Comparison of ENCODE assay signal across 8 cellular contexts in genomic region chr2:101002562-101003277, GRCh38. TPM values are rescaled to one million over a fixed set of nuclear protein-coding genes. Genes with fewer than 3 reads are reported as not detected.
DNase-seq lines count a peak whose midpoint lies in the region; TF ChIP-seq lines count a peak whose summit lies in the region.

No MANE protein-coding gene starts in this region.

- H3K4me3 ChIP-seq in CD8-positive, alpha-beta memory T cell (ENCODE audit: low read length): peak overlapping the region; percentile 94
- H3K4me3 ChIP-seq in HUES48 (ENCODE audit: low read depth, low read length): peak overlapping the region; percentile 95
- peak overlapping the region; percentile 90 for H3K4me3 ChIP-seq in ascending aorta
- H3K4me3 ChIP-seq in subcutaneous abdominal adipose tissue (ENCODE audit: low read depth in 1 of 5, low read length in 5 of 5): peak overlapping the region; percentile 89 to 99 (median 94)

- H3K36me3 ChIP-seq in CD8-positive, alpha-beta memory T cell (ENCODE audit: insufficient read depth, low read length): peaks cover 49% of the 10 kb centered on the region
- H3K36me3 ChIP-seq in HUES48 (ENCODE audit: control insufficient read depth, insufficient read depth, low read length) (peaks cover 52% of the 10 kb centered on the region), ascending aorta (peaks cover 36 to 45% of the 10 kb centered on the region in 2 donors), subcutaneous abdominal adipose tissue (ENCODE audit: control insufficient read depth in 5 of 5, insufficient read depth in 5 of 5, low read length in 5 of 5) (peaks cover 21 to 44% (median 42%) of the 10 kb centered on the region in 5 donors)

- H3K4me3 Mint-ChIP-seq in CD8-positive, alpha-beta memory T cell: peak overlapping the region; percentile 93 to 100 (median 96)

- H3K4me1 ChIP-seq in CD8-positive, alpha-beta memory T cell (ENCODE audit: insufficient read depth, low read length): peaks cover 27% of the 10 kb centered on the region
- H3K4me1 ChIP-seq in HUES48 (ENCODE audit: control insufficient read depth, insufficient read depth, low read length) (peaks cover 12% of the 10 kb centered on the region), ascending aorta (peaks cover 3 to 15% of the 10 kb centered on the region in 2 donors), subcutaneous abdominal adipose tissue (ENCODE audit: control insufficient read depth in 5 of 5, insufficient read depth in 5 of 5, low read length in 5 of 5) (peaks cover 0 to 31% (median 24%) of the 10 kb centered on the region in 5 donors)

- no peaks in the 10 kb centered on the region for H3K9me3 ChIP-seq in CD8-positive, alpha-beta memory T cell (ENCODE audit: low read length)
- H3K9me3 ChIP-seq in HUES48 (ENCODE audit: control insufficient read depth, insufficient read depth, low read length) (no peaks in the 10 kb centered on the region), ascending aorta (no peaks in the 10 kb centered on the region), subcutaneous abdominal adipose tissue (ENCODE audit: control insufficient read depth in 5 of 5, low read length in 5 of 5) (no peaks in the 10 kb centered on the region)

- no peak for DNase-seq in CD8-positive, alpha-beta memory T cell
- DNase-seq in ascending aorta (ENCODE audit: low spot score in 2 of 2) (no peak), left kidney (ENCODE audit: low read depth, low spot score) (peak; percentile 61), NCI-H146 (lab: John Stamatoyannopoulos, UW) (no peak), activated gamma-delta T cell (lab: John Stamatoyannopoulos, UW) (no peak), cerebellum (ENCODE audit: low spot score) (no peak)

- peaks cover 0 to 56% (median 18%) of the 10 kb centered on the region in 3 donors for H3K36me3 Mint-ChIP-seq in CD8-positive, alpha-beta memory T cell

- H3K27ac ChIP-seq in CD8-positive, alpha-beta memory T cell (ENCODE audit: low read depth, low read length): peak overlapping the region; percentile 89
- peak overlapping the region; percentile 88 for H3K27ac ChIP-seq in HUES48 (ENCODE audit: low read depth, low read length)
- H3K27ac ChIP-seq in ascending aorta: peak overlapping the region; percentile 89 to 91
- H3K27ac ChIP-seq in subcutaneous abdominal adipose tissue (ENCODE audit: low read depth, low read length): peak overlapping the region; percentile 71

- POLR2A ChIA-PET in CD8-positive, alpha-beta memory T cell (lab: Charles Lee): interaction anchor here (0.8 to 2.4 kb wide), 6 partner anchors 148 to 440 kb away, joined by 3 to 25 read pairs (median 4); partner anchors contain the start of genes CNOT11, PDCL3 and TBC1D8

- H3K9ac ChIP-seq in HUES48 (ENCODE audit: low read depth, low read length) (peak overlapping the region; percentile 95), subcutaneous abdominal adipose tissue (ENCODE audit: low read length in 5 of 5) (peak overlapping the region; percentile 91 to 97 (median 92))

- H3K4me1 Mint-ChIP-seq in CD8-positive, alpha-beta memory T cell: peaks cover 46 to 62% (median 54%) of the 10 kb centered on the region in 3 donors

- no peaks in the 10 kb centered on the region for H3K27me3 Mint-ChIP-seq in CD8-positive, alpha-beta memory T cell

- TF ChIP-seq CTCF in ascending aorta (IDR thresholded peaks at IDR 0.05): no peak

- CTCF ChIA-PET in CD8-positive, alpha-beta memory T cell (lab: Charles Lee): interaction anchor here (1.1 to 1.5 kb wide), 6 partner anchors 10 to 440 kb away, joined by 4 to 7 read pairs (median 6); partner anchors contain the start of gene PDCL3

- no peaks in the 10 kb centered on the region for H3K9me3 Mint-ChIP-seq in CD8-positive, alpha-beta memory T cell

- no peaks in the 10 kb centered on the region for H3K27me3 ChIP-seq in CD8-positive, alpha-beta memory T cell (ENCODE audit: insufficient read depth, low read length, poor library complexity, severe bottlenecking)
- H3K27me3 ChIP-seq in HUES48 (ENCODE audit: control insufficient read depth, insufficient read depth, low read length) (peaks cover 4% of the 10 kb centered on the region; the same call in 1 of the 2 replicates), ascending aorta (no peaks in the 10 kb centered on the region), subcutaneous abdominal adipose tissue (ENCODE audit: control insufficient read depth in 5 of 5, insufficient read depth in 4 of 5, low read length in 5 of 5) (no peaks in the 10 kb centered on the region)

- H3K27ac Mint-ChIP-seq in CD8-positive, alpha-beta memory T cell: peak overlapping the region; percentile 92 to 99 (median 98)

- intact Hi-C loops in ascending aorta (cut with DNase I): loop anchor here (2.0 to 10.0 kb wide), 5 partner anchors 150 to 588 kb away; partner anchors contain the start of genes CHST10, CNOT11, PDCL3 and RNF149

RNA-seq across cellular contexts. Expression of gene RPL31, which starts 0.6 kb away (rescaled TPM):
- 1,000 to 10,000 TPM; 1,340 to 1,381 TPM for total RNA-seq in CD8-positive, alpha-beta memory T cell
- polyA plus RNA-seq in CD8-positive, alpha-beta memory T cell: 4,796 TPM
- 479 TPM for total RNA-seq in ascending aorta
- total RNA-seq in cerebellum: 510 TPM
